In the genomic region with DNA sequence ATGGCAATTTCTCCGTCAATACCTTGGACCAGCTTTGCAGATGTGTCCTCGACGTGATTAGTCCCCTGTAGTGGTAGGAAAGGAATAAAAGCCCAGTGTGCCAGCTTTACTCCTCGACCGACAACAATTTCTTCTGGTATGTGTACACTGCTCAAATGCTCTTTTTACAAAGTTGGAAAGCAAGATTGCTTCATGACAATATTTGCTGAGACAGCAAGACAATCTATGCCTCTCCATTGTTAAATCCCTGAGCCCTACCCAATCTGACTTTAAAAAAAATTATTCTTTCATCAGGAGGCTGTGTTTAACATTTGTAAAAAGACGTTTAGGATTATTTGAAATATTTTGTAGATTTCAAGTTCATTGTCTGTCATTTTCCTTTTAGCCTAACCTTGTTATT, we compare ENCODE assay signal across 19 cellular contexts. TPM values are rescaled to one million over a fixed set of nuclear protein-coding genes. Genes with fewer than 3 reads are reported as not detected.
A peak's percentile ranks its signal among the peaks of the same experiment; 100 is the strongest.
DNase-seq lines count a peak whose midpoint lies in the region; ATAC-seq, FAIRE-seq and TF ChIP-seq lines count a peak whose summit lies in the region.
"Had no signal": no experiment of that assay in that cellular context is flagged by ENCODE, and none has a peak within 500 bp of the region (broad histone marks: within the 10 kb centered on the region; RNA-seq: fewer than 3 reads in every experiment).

No MANE protein-coding gene starts in this region.

- ATAC-seq in HepG2 (no peak), right lobe of liver (no peak), natural killer cell (no peak), GM21423 (IDR thresholded peaks at IDR 0.05; ENCODE audit: unreplicated experiment) (no peak)
- ATAC-seq: GM12878, SK-N-SH treated with all-trans-retinoic acid at 6 μM for 48 hours had no signal

- POLR2A ChIA-PET in HepG2 (lab: Yijun Ruan, JAX): no interaction called here

- H2AFZ ChIP-seq in HepG2 (ENCODE audit: low read length): no peak overlapping the region

- no peak for FAIRE-seq in HepG2 (lab: Jason Lieb, UNC)
- FAIRE-seq: GM12878, RCC 7860 had no signal

- in situ Hi-C loops in HepG2 (cut with HindIII; ENCODE audit: extremely low pct_ligation_motif_present, low pct_unique_long_range_greater_than_20kb): no loop called here

- H3K4me1 ChIP-seq in HepG2 (ENCODE audit: insufficient read depth, low read length) (no peaks in the 10 kb centered on the region), right lobe of liver (no peaks in the 10 kb centered on the region), adipocyte (ENCODE audit: control insufficient read depth, insufficient read depth, low read length) (peaks cover 13% of the 10 kb centered on the region), tibial nerve (peaks cover 0 to 15% (median 2%) of the 10 kb centered on the region in 4 donors), esophagus squamous epithelium (no peaks in the 10 kb centered on the region)

- H3K27ac ChIP-seq in HepG2 (ENCODE audit: extremely low read length, insufficient read depth, low read length) (no peak overlapping the region), right lobe of liver (no peak overlapping the region), tibial nerve (peak overlapping the region; percentile 11 to 74 (median 49)), esophagus squamous epithelium (no peak overlapping the region)
- H3K27ac ChIP-seq: 22Rv1 had no signal

- TF ChIP-seq RAD21 in HepG2 (CRISPR knock-in tag; IDR thresholded peaks at IDR 0.05): no peak

- H3K79me2 ChIP-seq in HepG2 (ENCODE audit: insufficient read depth, low read length): no peaks in the 10 kb centered on the region

- H3K4me3 ChIP-seq in HepG2 (replicated peaks in 1 of 3; ENCODE audit: insufficient read depth in 1 of 3, low read depth in 2 of 3, low read length in 3 of 3) (no peak overlapping the region), right lobe of liver (no peak overlapping the region), adipocyte (ENCODE audit: low read length) (peak overlapping the region; percentile 35), tibial nerve (peak overlapping the region in 2 of 4 donors; percentile 16 to 26), esophagus squamous epithelium (no peak overlapping the region)
- H3K4me3 ChIP-seq: GM12878 had no signal

- H3K27me3 Mint-ChIP-seq in natural killer cell (ENCODE audit: low read depth in 2 of 2): no peaks in the 10 kb centered on the region
- H3K27me3 Mint-ChIP-seq: CD8-positive, alpha-beta memory T cell had no signal

- H3K4me3 Mint-ChIP-seq in natural killer cell: no peak overlapping the region
- H3K4me3 Mint-ChIP-seq: CD8-positive, alpha-beta memory T cell had no signal

- DNase-seq in HepG2 (ENCODE audit: low spot score) (no peak), right lobe of liver (no peak), adipocyte (ENCODE audit: low read depth) (peak; percentile 37), natural killer cell (no peak), tibial nerve (ENCODE audit: low spot score in 2 of 2) (no peak), esophagus squamous epithelium (lab: John Stamatoyannopoulos, UW) (no peak), activated T-cell treated with anti-CD3 and anti-CD28 coated beads for 4 hours (no peak)
- DNase-seq: CD8-positive, alpha-beta memory T cell; DND-41; NCI-H146; NCI-H2081 treated with DMSO at 0.1 percent for 48 hours; NCI-H510A treated with DMSO at 0.1 percent for 48 hours; Right ventricle myocardium superior had no signal

- TF ChIP-seq CTCF in HepG2 (CRISPR knock-in tag; IDR thresholded peaks at IDR 0.05) (no peak), right lobe of liver (IDR thresholded peaks at IDR 0.05) (no peak), natural killer cell (IDR thresholded peaks at IDR 0.05) (no peak), tibial nerve (IDR thresholded peaks at IDR 0.05) (no peak), esophagus squamous epithelium (IDR thresholded peaks at IDR 0.05) (no peak)

- H3K9me3 ChIP-seq in HepG2 (ENCODE audit: low read length) (no peaks in the 10 kb centered on the region), right lobe of liver (no peaks in the 10 kb centered on the region), adipocyte (ENCODE audit: control insufficient read depth, low read length) (no peaks in the 10 kb centered on the region), tibial nerve (peaks cover 0 to 7% (median 0%) of the 10 kb centered on the region in 4 donors), esophagus squamous epithelium (no peaks in the 10 kb centered on the region)

- H3K4me2 ChIP-seq in HepG2 (ENCODE audit: low read depth, low read length): no peak overlapping the region

- intact Hi-C loops in HepG2 (cut with micrococcal nuclease; ENCODE audit: unreplicated experiment): no loop called here
- intact Hi-C loops in right lobe of liver (cut with DNase I): no loop called here
- intact Hi-C loops in natural killer cell (cut with micrococcal nuclease): loop anchor here (5.0 kb wide), 2 partner anchors 35 to 50 kb away; no protein-coding TSS in a partner anchor
- intact Hi-C loops in esophagus squamous epithelium (cut with DNase I): no loop called here

- peaks cover 5 to 12% of the 10 kb centered on the region in 2 donors for H3K4me1 Mint-ChIP-seq in natural killer cell

- peak overlapping the region; percentile 52 to 85 for H3K27ac Mint-ChIP-seq in natural killer cell

- CTCF ChIA-PET in HepG2 (lab: Yijun Ruan, JAX; ENCODE audit: low intra/inter-chr PET ratio, low total read pairs): no interaction called here

- BruUV-seq in HepG2 (replicated peaks; lab: Mats Ljungman, UMichigan): no TSS peak

- H3K9ac ChIP-seq in HepG2 (ENCODE audit: insufficient read depth, low read depth, low read length) (no peak overlapping the region), adipocyte (ENCODE audit: low read length) (peak overlapping the region; percentile 41)

- TF ChIP-seq POLR2A in HepG2 (IDR thresholded peaks at IDR 0.05; ENCODE audit: insufficient read depth in 1 of 2, low read depth in 2 of 2, low read length in 2 of 2) (no peak), right lobe of liver (IDR thresholded peaks at IDR 0.05) (no peak), tibial nerve (IDR thresholded peaks at IDR 0.05) (no peak), esophagus squamous epithelium (IDR thresholded peaks at IDR 0.05) (no peak)

- H3K27me3 ChIP-seq in HepG2 (ENCODE audit: control insufficient read depth in 1 of 2, insufficient read depth in 2 of 2, low read length in 2 of 2) (0 out of 5 replicates have a peak, but pooled peaks cover 0 to 4% of the 10 kb centered on the region in 2 experiments), right lobe of liver (no peaks in the 10 kb centered on the region), adipocyte (replicated peaks; ENCODE audit: control insufficient read depth, insufficient read depth, low read length) (no peaks in the 10 kb centered on the region), tibial nerve (no peaks in the 10 kb centered on the region), esophagus squamous epithelium (no peaks in the 10 kb centered on the region)

- H3K36me3 Mint-ChIP-seq in natural killer cell: no peaks in the 10 kb centered on the region
- H3K36me3 Mint-ChIP-seq: CD8-positive, alpha-beta memory T cell had no signal

- H3K9me3 Mint-ChIP-seq in natural killer cell: no peaks in the 10 kb centered on the region
- H3K9me3 Mint-ChIP-seq: CD8-positive, alpha-beta memory T cell had no signal

- H3K36me3 ChIP-seq in HepG2 (replicated peaks in 1 of 2; ENCODE audit: control insufficient read depth in 1 of 2, insufficient read depth in 2 of 2, low read length in 2 of 2): no peaks in the 10 kb centered on the region
- H3K36me3 ChIP-seq in right lobe of liver: no peaks in the 10 kb centered on the region
- H3K36me3 ChIP-seq in adipocyte (ENCODE audit: control insufficient read depth, insufficient read depth, low read length, severe bottlenecking): no peaks in the 10 kb centered on the region
- H3K36me3 ChIP-seq in tibial nerve: no peaks in the 10 kb centered on the region
- H3K36me3 ChIP-seq in esophagus squamous epithelium: no peaks in the 10 kb centered on the region

- TF ChIP-seq EP300 in HepG2 (IDR thresholded peaks at IDR 0.05; ENCODE audit: low read depth in 2 of 2, low read length in 2 of 2): no peak
- TF ChIP-seq EP300 in HepG2 (CRISPR knock-in tag; IDR thresholded peaks at IDR 0.05; ENCODE audit: borderline replicate concordance): no peak
- TF ChIP-seq EP300 in tibial nerve (IDR thresholded peaks at IDR 0.05): peak in 1 of 2 donors; percentile 9

- 14% methylated on average over 6 of the region's 6 CpGs for WGBS in HepG2 (ENCODE audit: low lambda C conversion rate)
- WGBS in right lobe of liver (ENCODE audit: insufficient coverage, low coverage, low lambda C conversion rate, missing lambda C conversion rate): 66% methylated on average over 6 of the region's 6 CpGs
- 45 to 46% methylated on average over 6 of the region's 6 CpGs for WGBS in tibial nerve, 2 donors
- 72 to 76% methylated on average over 6 of the region's 6 CpGs for WGBS in esophagus squamous epithelium, 2 donors

- H4K20me1 ChIP-seq in HepG2 (ENCODE audit: insufficient read depth, low read length): no peaks in the 10 kb centered on the region

RNA-seq across cellular contexts. Expression of a gene that starts 27.6 kb away (rescaled TPM):
- not detected in 2 replicates for total RNA-seq in HepG2 (2016; rRNA removed; fragmentation: Illumina TruSeq; extraction: Trizol)
- 0.09 TPM in 1 of 2 replicates, not detected in the other for total RNA-seq in HepG2 (2016; cell fraction: cytosol; rRNA removed; fragmentation: Illumina TruSeq; extraction: Trizol; ENCODE audit: low read depth)
- total RNA-seq in HepG2 (2016; cell fraction: insoluble cytoplasmic fraction; rRNA removed; fragmentation: Illumina TruSeq; extraction: Trizol): 0.04 TPM in 1 of 2 replicates, not detected in the other
- not detected in 2 replicates for total RNA-seq in HepG2 (2016; cell fraction: membrane; rRNA removed; fragmentation: Illumina TruSeq; extraction: Trizol)
- total RNA-seq in HepG2 (2016; cell fraction: nucleus; rRNA removed; fragmentation: Illumina TruSeq; extraction: Trizol): 0.09 TPM in 1 of 2 replicates, not detected in the other
- 0.07 and 0.10 TPM in 2 replicates for polyA plus RNA-seq in HepG2 (2011; rRNA removed)
- polyA plus RNA-seq in HepG2 (2011; cell fraction: cytosol; rRNA removed): 0.03 and 0.05 TPM in 2 replicates
- 0.10 and 0.16 TPM in 2 replicates for polyA plus RNA-seq in HepG2 (2011; cell fraction: nucleus; rRNA removed)
- polyA plus RNA-seq in HepG2 (2012): 0.11 TPM in 1 of 2 replicates, not detected in the other
- not detected in 2 replicates for polyA plus RNA-seq in HepG2 (2016; cell fraction: cytosol; fragmentation: Illumina TruSeq; extraction: Trizol; ENCODE audit: low read depth)
- 0.07 and 0.12 TPM in 2 replicates for polyA plus RNA-seq in HepG2 (2016; cell fraction: insoluble cytoplasmic fraction; fragmentation: Illumina TruSeq; extraction: Trizol; ENCODE audit: low read depth)
- not detected in 2 replicates for polyA plus RNA-seq in HepG2 (2016; cell fraction: membrane; fragmentation: Illumina TruSeq; extraction: Trizol; ENCODE audit: low read depth)
- not detected in 2 replicates for polyA plus RNA-seq in HepG2 (2016; cell fraction: nucleus; fragmentation: Illumina TruSeq; extraction: Trizol; ENCODE audit: insufficient read depth, low read depth)
- polyA minus RNA-seq in HepG2 (2011; rRNA and poly(A)+ RNA removed; ENCODE audit: low replicate concordance): 0.84 and 11.3 TPM in 2 replicates
- not detected in 2 replicates for polyA minus RNA-seq in HepG2 (2011; cell fraction: cytosol; rRNA and poly(A)+ RNA removed)
- 0.13 and 0.62 TPM in 2 replicates for polyA minus RNA-seq in HepG2 (2011; cell fraction: nucleus; rRNA and poly(A)+ RNA removed)
- total RNA-seq in right lobe of liver: 10 to 100 TPM; 13.5 to 35.9 (median 21.7) TPM
- total RNA-seq in natural killer cell: 1,000 to 10,000 TPM in 1 of 3 donors, 100 to 1,000 TPM in 2; 718 to 1,143 (median 944) TPM
- 100 to 1,000 TPM; 148 to 290 (median 218) TPM for total RNA-seq in tibial nerve
- 10 to 100 TPM in 2 of 4 donors, 1 to 10 TPM in 2; 3.1 to 56.5 (median 15.7) TPM for total RNA-seq in esophagus squamous epithelium
- total RNA-seq: HT-29 had no signal

Comparison
In these comparisons a context has a peak if more than half of its experiments do, and no peak if none do; other contexts are left out.
1. H3K27ac ChIP-seq: peak in tibial nerve (4 of 4); none in HepG2 (single experiment), right lobe of liver (0 of 3) and esophagus squamous epithelium (0 of 4).